In genomic region chr19:6862673-6863078, GRCh38 we compare ENCODE assay signal across 1 cellular context.
A peak's percentile ranks its signal among the peaks of the same experiment; 100 is the strongest.
TF ChIP-seq lines count a peak whose summit lies in the region.

No MANE protein-coding gene starts in this region.

TF ChIP-seq in HEK293, 187 proteins besides CTCF, POLR2A, EP300 and RAD21 (continued from another document):
- TF ChIP-seq ZBTB10 (tag by site-specific recombination; IDR thresholded peaks at IDR 0.05): peak; percentile 77
- TF ChIP-seq ZNF555 (tag by site-specific recombination; conservative IDR thresholded peaks at IDR 0.05): no peak
- no peak for TF ChIP-seq ZNF16 (tag by site-specific recombination; IDR thresholded peaks at IDR 0.05; ENCODE audit: low read depth)
- TF ChIP-seq ZNF239 (tag by site-specific recombination; IDR thresholded peaks at IDR 0.05): no peak
- no peak for TF ChIP-seq ZNF341 (tag by site-specific recombination; IDR thresholded peaks at IDR 0.05; ENCODE audit: low read depth)
- TF ChIP-seq ZNF510 (tag by site-specific recombination; IDR thresholded peaks at IDR 0.05; ENCODE audit: insufficient replicate concordance): no peak
- no peak for TF ChIP-seq ZNF560 (tag by site-specific recombination; IDR thresholded peaks at IDR 0.05; ENCODE audit: borderline replicate concordance)
- no peak for TF ChIP-seq ZNF335 (tag by site-specific recombination; conservative IDR thresholded peaks at IDR 0.05)
- TF ChIP-seq ZNF398 (tag by site-specific recombination; IDR thresholded peaks at IDR 0.05): no peak
- no peak for TF ChIP-seq ZNF112 (tag by site-specific recombination; IDR thresholded peaks at IDR 0.05)
- no peak for TF ChIP-seq ZNF202 (tag by site-specific recombination; IDR thresholded peaks at IDR 0.05; ENCODE audit: borderline replicate concordance)
- TF ChIP-seq ZBTB49 (tag by site-specific recombination; IDR thresholded peaks at IDR 0.05; ENCODE audit: low read depth): no peak
- no peak for TF ChIP-seq ZNF701 (tag by site-specific recombination; IDR thresholded peaks at IDR 0.05)
- TF ChIP-seq SP3 (tag by site-specific recombination; IDR thresholded peaks at IDR 0.05): no peak
- no peak for TF ChIP-seq GLI2 (tag by site-specific recombination; IDR thresholded peaks at IDR 0.05; ENCODE audit: borderline replicate concordance, low read depth)
- no peak for TF ChIP-seq ZNF776 (tag by site-specific recombination; IDR thresholded peaks at IDR 0.05; ENCODE audit: borderline replicate concordance)
- no peak; the same call in 1 of the 2 replicates for TF ChIP-seq KLF8 (tag by site-specific recombination; IDR thresholded peaks at IDR 0.05)
- TF ChIP-seq ZNF792 (tag by site-specific recombination; IDR thresholded peaks at IDR 0.05): peak; percentile 37; the same call in 1 of the 2 replicates
- TF ChIP-seq ZNF146 (tag by site-specific recombination; IDR thresholded peaks at IDR 0.05): no peak
- TF ChIP-seq ZNF501 (tag by site-specific recombination; IDR thresholded peaks at IDR 0.05): no peak
- 0 out of 2 replicates have a peak, but pooled peaks have one; percentile 23 for TF ChIP-seq ZNF629 (tag by site-specific recombination; IDR thresholded peaks at IDR 0.05)
- no peak for TF ChIP-seq ZSCAN30 (tag by site-specific recombination; IDR thresholded peaks at IDR 0.05)
- TF ChIP-seq KLF17 (tag by site-specific recombination; IDR thresholded peaks at IDR 0.05): peak; percentile 54; the same call in 1 of the 2 replicates
- TF ChIP-seq ZBTB21 (tag by site-specific recombination; IDR thresholded peaks at IDR 0.05): peak; percentile 29; the same call in 1 of the 2 replicates
- TF ChIP-seq ZNF24 (tag by site-specific recombination; IDR thresholded peaks at IDR 0.05): no peak
- TF ChIP-seq ZNF558 (tag by site-specific recombination; IDR thresholded peaks at IDR 0.05): no peak
- no peak for TF ChIP-seq PRDM1 (tag by site-specific recombination; IDR thresholded peaks at IDR 0.05)
